In the genomic region with DNA sequence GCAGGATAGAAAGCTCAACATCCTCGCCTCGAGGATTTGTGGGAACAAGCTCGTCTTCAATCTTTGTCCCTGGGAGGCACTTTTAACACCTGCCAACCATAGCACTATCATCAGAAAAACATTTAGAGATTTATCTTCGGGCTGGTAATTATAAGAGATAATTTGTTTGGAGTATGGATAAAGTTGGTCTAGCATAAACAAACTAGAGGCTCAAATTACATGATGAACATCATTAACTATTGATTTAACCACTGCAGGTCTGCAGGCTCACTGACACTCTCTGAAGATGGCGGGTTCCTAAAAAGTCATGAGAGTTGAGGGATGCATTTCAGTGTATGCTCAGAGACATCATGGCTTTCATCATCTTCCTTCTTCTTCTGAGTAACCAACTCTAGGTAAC, we compare ENCODE assay signal across 21 cellular contexts. TPM values are rescaled to one million over a fixed set of nuclear protein-coding genes. Genes with fewer than 3 reads are reported as not detected.
"Had no signal": no experiment of that assay in that cellular context is flagged by ENCODE, and none has a peak within 500 bp of the region (broad histone marks: within the 10 kb centered on the region; RNA-seq: fewer than 3 reads in every experiment).

No MANE protein-coding gene starts in this region.

- H3K27ac ChIP-seq: hepatocyte, left ventricle myocardium inferior, prostate gland, upper lobe of right lung had no signal

- H3K36me3 ChIP-seq: left ventricle myocardium inferior, prostate gland, upper lobe of right lung had no signal

- H3K27me3 ChIP-seq: hepatocyte had no signal

- H3K4me1 ChIP-seq: left ventricle myocardium inferior, prostate gland, upper lobe of right lung had no signal

- FAIRE-seq: astrocyte had no signal

- H3K9me3 ChIP-seq: prostate gland, upper lobe of right lung had no signal

- DNase-seq: activated B cell treated with CpG ODN at 0.5 μM for 24 hours; activated CD4-positive, alpha-beta T cell treated with anti-CD3 and anti-CD28 coated beads for 36 hours; activated CD4-positive, alpha-beta T cell treated with anti-CD3 and anti-CD28 coated beads, Interleukin-2, amount 50 U/mL, for 48 hours; activated CD8-positive, alpha-beta memory T cell treated with anti-CD3 and anti-CD28 coated beads, Interleukin-2, amount 50 U/mL, for 48 hours; activated naive CD4-positive, alpha-beta T cell treated with Interleukin-2 at 50 U/mL for 16 hours; activated naive CD8-positive, alpha-beta T cell treated with anti-CD3 and anti-CD28 coated beads for 36 hours; activated T-cell treated with anti-CD3 and anti-CD28 coated beads, Interleukin-2, amount 50 U/mL, for 48 hours; central memory CD4-positive, alpha-beta T cell; effector memory CD4-positive, alpha-beta T cell; glutamatergic neuron; immature natural killer cell; left ventricle myocardium inferior; mammary epithelial cell; naive thymus-derived CD8-positive, alpha-beta T cell; stimulated activated CD4-positive, alpha-beta T cell treated with anti-CD3 and anti-CD28 coated beads, Interleukin-4, amount 100 ng/mL, for 24 hours; stimulated activated naive CD4-positive, alpha-beta T cell treated with Interleukin-2 at 50 U/mL for 16 hours; T-helper 9 cell; upper lobe of right lung had no signal

- H3K4me3 ChIP-seq: hepatocyte, left ventricle myocardium inferior, prostate gland, upper lobe of right lung had no signal

RNA-seq across cellular contexts. Expression of gene PCA3, which starts 25.8 kb away (rescaled TPM):
- polyA plus RNA-seq: hepatocyte; immature natural killer cell; mammary epithelial cell; naive thymus-derived CD8-positive, alpha-beta T cell had no signal
